In the genomic region with DNA sequence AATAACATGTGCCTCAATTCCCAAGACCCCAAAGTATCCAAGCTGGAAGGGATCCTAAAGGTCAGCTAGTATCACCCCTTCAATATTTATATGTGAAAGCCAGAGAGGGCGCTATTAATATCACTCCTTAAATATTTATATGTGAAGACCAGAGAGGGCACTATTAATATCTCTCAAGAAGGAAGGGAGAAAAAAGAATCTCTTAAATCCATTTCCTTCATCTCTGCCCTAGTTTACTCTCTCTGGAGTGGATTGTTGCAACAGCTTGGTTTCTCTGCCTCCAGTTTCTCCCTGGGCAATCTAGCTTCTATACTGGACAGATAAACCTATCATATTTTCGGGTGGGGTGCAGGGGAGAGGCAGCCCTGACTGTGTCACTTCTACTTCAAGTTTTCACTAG, we compare ENCODE assay signal across 17 cellular contexts. TPM values are rescaled to one million over a fixed set of nuclear protein-coding genes. Genes with fewer than 3 reads are reported as not detected.
DNase-seq lines count a peak whose midpoint lies in the region; ATAC-seq and TF ChIP-seq lines count a peak whose summit lies in the region.
"Had no signal": no experiment of that assay in that cellular context is flagged by ENCODE, and none has a peak within 500 bp of the region (broad histone marks: within the 10 kb centered on the region; RNA-seq: fewer than 3 reads in every experiment).

No MANE protein-coding gene starts in this region.

- H3K9me3 ChIP-seq in GM23248 (ENCODE audit: low read depth) = no peaks in the 10 kb centered on the region
- no peaks in the 10 kb centered on the region for H3K9me3 ChIP-seq in lower lobe of right lung
- no peaks in the 10 kb centered on the region for H3K9me3 ChIP-seq in stomach
- H3K9me3 ChIP-seq in ovary = no peaks in the 10 kb centered on the region

- ATAC-seq in lower lobe of right lung = peak in 1 of 2 donors; percentile 36
- ATAC-seq: left colon had no signal

- H3K4me2 ChIP-seq in GM23248 (ENCODE audit: unreplicated experiment) = no peak overlapping the region

- no peaks in the 10 kb centered on the region for H3K9me2 ChIP-seq in GM23248 (ENCODE audit: insufficient read depth)

- TF ChIP-seq EP300 in stomach (IDR thresholded peaks at IDR 0.05) = no peak
- TF ChIP-seq EP300 in ovary (IDR thresholded peaks at IDR 0.05) = no peak

- H3K4me1 ChIP-seq in GM23248 (ENCODE audit: insufficient read depth) (peaks cover 14% of the 10 kb centered on the region; the same call in 1 of the 2 replicates), lower lobe of right lung (peaks cover 13% of the 10 kb centered on the region), stomach (no peaks in the 10 kb centered on the region), ovary (ENCODE audit: insufficient read depth) (peaks cover 1% of the 10 kb centered on the region)

- intact Hi-C loops in lower lobe of right lung (cut with DNase I) (no loop called here), stomach (cut with DNase I; ENCODE audit: low total_unique reads) (no loop called here), ovary (cut with DNase I) (no loop called here)

- H3K36me3 ChIP-seq in GM23248 (ENCODE audit: low read depth) (no peaks in the 10 kb centered on the region), lower lobe of right lung (no peaks in the 10 kb centered on the region), stomach (no peaks in the 10 kb centered on the region), ovary (no peaks in the 10 kb centered on the region)

- no peak overlapping the region for H3K4me3 ChIP-seq in GM23248
- peak overlapping the region; percentile 1 for H3K4me3 ChIP-seq in coronary artery
- no peak overlapping the region for H3K4me3 ChIP-seq in lower lobe of right lung
- H3K4me3 ChIP-seq in stomach = no peak overlapping the region
- H3K4me3 ChIP-seq in ovary = no peak overlapping the region

- no peak overlapping the region for H3K9ac ChIP-seq in GM23248

- H4K20me1 ChIP-seq in GM23248 (ENCODE audit: insufficient read depth) = no peaks in the 10 kb centered on the region

- WGBS in GM23248 (ENCODE audit: low coverage in 1 of 2, low lambda C conversion rate in 2 of 2, missing lambda C conversion rate in 2 of 2), 2 experiments = 3 to 17% methylated on average over 2 of the region's 2 CpGs
- WGBS in stomach, 5 donors = 34 to 58% (median 46%) methylated on average over 2 of the region's 2 CpGs
- WGBS in ovary, 3 donors = 18 to 27% (median 26%) methylated on average over 2 of the region's 2 CpGs

- in situ Hi-C loops in GM23248 (cut with MboI) = no loop called here

- DNase-seq in GM23248 (no peak), coronary artery (ENCODE audit: low spot score) (no peak), lower lobe of right lung (no peak), stomach (no peak), cerebellar nuclear complex (lab: John Stamatoyannopoulos, UW) (no peak), EL (no peak), ovary (no peak)
- no peak for DNase-seq in stimulated activated CD8-positive, alpha-beta memory T cell treated with anti-CD3 and anti-CD28 coated beads, Interleukin-4, amount 100 ng/mL, for 48 hours
- DNase-seq: activated CD4-positive, alpha-beta T cell treated with anti-CD3 and anti-CD28 coated beads, Interleukin-2, amount 10 ng/mL, durations not matched to agents 7 days and 5 days; activated naive CD4-positive, alpha-beta T cell; CD4-positive, CD25-positive, alpha-beta regulatory T cell; DMS153; left colon; NCI-H187; NCI-H446 treated with DMSO at 0.1 percent for 48 hours; occipital lobe; stimulated activated CD4-positive, alpha-beta T cell treated with anti-CD3 and anti-CD28 coated beads, Interleukin-4, amount 100 ng/mL, for 4 hours had no signal

- H3F3A ChIP-seq in GM23248 (ENCODE audit: insufficient read depth) = no peaks in the 10 kb centered on the region

- TF ChIP-seq POLR2A in stomach (IDR thresholded peaks at IDR 0.05) = no peak
- no peak for TF ChIP-seq POLR2A in ovary (IDR thresholded peaks at IDR 0.05)

- TF ChIP-seq CTCF in coronary artery (IDR thresholded peaks at IDR 0.05) (no peak), lower lobe of right lung (IDR thresholded peaks at IDR 0.05) (no peak), stomach (IDR thresholded peaks at IDR 0.05) (no peak), ovary (IDR thresholded peaks at IDR 0.05) (no peak)

- H3K27me3 ChIP-seq in GM23248 (replicated peaks; ENCODE audit: insufficient read depth) = no peaks in the 10 kb centered on the region
- no peaks in the 10 kb centered on the region for H3K27me3 ChIP-seq in lower lobe of right lung (ENCODE audit: low read depth)
- no peaks in the 10 kb centered on the region for H3K27me3 ChIP-seq in stomach
- H3K27me3 ChIP-seq in ovary = no peaks in the 10 kb centered on the region

- peak overlapping the region; percentile 45; the same call in 1 of the 2 replicates for H3K27ac ChIP-seq in GM23248
- peak overlapping the region; percentile 63 to 80 for H3K27ac ChIP-seq in coronary artery
- peak overlapping the region; percentile 49 for H3K27ac ChIP-seq in lower lobe of right lung
- H3K27ac ChIP-seq in stomach = peak overlapping the region in 3 of 5 donors; percentile 35 to 67 (median 58)
- H3K27ac ChIP-seq in ovary = peak overlapping the region in 1 of 2 donors; percentile 78

- H2AFZ ChIP-seq in GM23248 = peak overlapping the region; percentile 60; the same call in 1 of the 2 replicates

- no peaks in the 10 kb centered on the region for H3K79me2 ChIP-seq in GM23248 (ENCODE audit: insufficient read depth)

RNA-seq across cellular contexts. Expression of a gene that starts 31.6 kb away (rescaled TPM):
- total RNA-seq in GM23248 (2014; rRNA removed; shearing (Covaris generic)) = 281 and 286 TPM in 2 replicates
- polyA plus RNA-seq in GM23248 (2016; fragmentation: Nextera tagmentation; extraction: Ambion mirVana) (268 and 285 TPM in 2 replicates), stomach (10 to 100 TPM; 50.0 to 86.9 (median 60.0) TPM), ovary (100 to 1,000 TPM; 119 to 342 TPM)
- total RNA-seq in lower lobe of right lung (419 TPM), stomach (10 to 100 TPM; 60.3 to 90.2 (median 82.1) TPM), ovary (100 to 1,000 TPM in 6 of 7 donors, 10 to 100 TPM in 1; 60.1 to 183 (median 160) TPM)
